In genomic region chr18:44700652-44701051, GRCh38 we compare ENCODE assay signal across 9 cellular contexts. TPM values are rescaled to one million over a fixed set of nuclear protein-coding genes. Genes with fewer than 3 reads are reported as not detected.
DNase-seq lines count a peak whose midpoint lies in the region; ATAC-seq and TF ChIP-seq lines count a peak whose summit lies in the region.
"Had no signal": no experiment of that assay in that cellular context is flagged by ENCODE, and none has a peak within 500 bp of the region (broad histone marks: within the 10 kb centered on the region; RNA-seq: fewer than 3 reads in every experiment).

No MANE protein-coding gene starts in this region.

- CTCF ChIA-PET in GM10248 (lab: Yijun Ruan, JAX), result interaction anchor here (1.1 to 2.7 kb wide), 3 partner anchors 9 to 173 kb away, joined by 3 to 8 read pairs (median 3); no protein-coding TSS in a partner anchor
- CTCF ChIA-PET in naive thymus-derived CD4-positive, alpha-beta T cell (lab: Charles Lee), result no interaction called here

- H3K9me3 Mint-ChIP-seq in effector memory CD8-positive, alpha-beta T cell, result no peaks in the 10 kb centered on the region
- H3K9me3 Mint-ChIP-seq in naive thymus-derived CD4-positive, alpha-beta T cell, result peaks cover 0 to 1% (median 0%) of the 10 kb centered on the region in 11 donors
- H3K9me3 Mint-ChIP-seq: dendritic cell treated with granulocyte-macrophage colony-stimulating factor and Interleukin-4, amounts not matched to agents 40 ng/mL and 50 ng/mL, for 4 days had no signal

- no peak overlapping the region for H3K27ac ChIP-seq in naive thymus-derived CD4-positive, alpha-beta T cell (ENCODE audit: low read depth, low read length)

- H3K4me1 Mint-ChIP-seq in effector memory CD8-positive, alpha-beta T cell (ENCODE audit: low read depth in 2 of 2), result peaks cover 3 to 35% of the 10 kb centered on the region in 2 donors
- H3K4me1 Mint-ChIP-seq in naive thymus-derived CD4-positive, alpha-beta T cell, result peaks cover 0 to 13% (median 4%) of the 10 kb centered on the region in 7 donors

- H3K36me3 Mint-ChIP-seq in effector memory CD8-positive, alpha-beta T cell (ENCODE audit: insufficient read depth), result no peaks in the 10 kb centered on the region
- peaks cover 0 to 6% (median 0%) of the 10 kb centered on the region in 5 donors for H3K36me3 Mint-ChIP-seq in naive thymus-derived CD4-positive, alpha-beta T cell

- peak overlapping the region in 1 of 2 donors; percentile 34 for H3K4me3 Mint-ChIP-seq in effector memory CD8-positive, alpha-beta T cell
- no peak overlapping the region for H3K4me3 Mint-ChIP-seq in naive thymus-derived CD4-positive, alpha-beta T cell
- H3K4me3 Mint-ChIP-seq: dendritic cell treated with granulocyte-macrophage colony-stimulating factor and Interleukin-4, amounts not matched to agents 40 ng/mL and 50 ng/mL, for 4 days had no signal

- no peaks in the 10 kb centered on the region for H3K36me3 ChIP-seq in naive thymus-derived CD4-positive, alpha-beta T cell (ENCODE audit: control insufficient read depth in 2 of 3, insufficient read depth in 3 of 3, low read length in 3 of 3)

- DNase-seq in GM10248 (ENCODE audit: extremely low spot score), result peak; percentile 38
- peak; percentile 28 to 55 (median 40) for DNase-seq in effector memory CD8-positive, alpha-beta T cell
- no peak for DNase-seq in naive thymus-derived CD4-positive, alpha-beta T cell
- no peak for DNase-seq in NCI-H774 (lab: John Stamatoyannopoulos, UW)
- no peak for DNase-seq in A172 (ENCODE audit: low spot score)
- DNase-seq in activated effector memory CD4-positive, alpha-beta T cell treated with anti-CD3 and anti-CD28 coated beads, Interleukin-2, amount 50 U/mL, for 16 hours, result no peak
- no peak for DNase-seq in DMS79 (lab: John Stamatoyannopoulos, UW)

- ATAC-seq in HG03159 (IDR thresholded peaks at IDR 0.05; ENCODE audit: unreplicated experiment), result peak; percentile 50
- peak; percentile 99 for ATAC-seq in effector memory CD8-positive, alpha-beta T cell (replicated peaks)
- peak; percentile 91 for ATAC-seq in naive thymus-derived CD4-positive, alpha-beta T cell

- H3K27ac Mint-ChIP-seq in effector memory CD8-positive, alpha-beta T cell, result peak overlapping the region; percentile 65 to 92
- no peak overlapping the region for H3K27ac Mint-ChIP-seq in naive thymus-derived CD4-positive, alpha-beta T cell
- H3K27ac Mint-ChIP-seq: dendritic cell treated with granulocyte-macrophage colony-stimulating factor and Interleukin-4, amounts not matched to agents 40 ng/mL and 50 ng/mL, for 4 days had no signal

- no peaks in the 10 kb centered on the region for H3K27me3 Mint-ChIP-seq in effector memory CD8-positive, alpha-beta T cell
- peaks cover 0 to 38% (median 0%) of the 10 kb centered on the region in 5 donors for H3K27me3 Mint-ChIP-seq in naive thymus-derived CD4-positive, alpha-beta T cell

- TF ChIP-seq CTCF in GM10248 (IDR thresholded peaks at IDR 0.05; ENCODE audit: control extremely low read depth, extremely low read depth, low read depth, missing control alignments), result no peak

- no peak overlapping the region for H3K4me3 ChIP-seq in naive thymus-derived CD4-positive, alpha-beta T cell (ENCODE audit: low read length)

- no peaks in the 10 kb centered on the region for H3K4me1 ChIP-seq in naive thymus-derived CD4-positive, alpha-beta T cell (ENCODE audit: control insufficient read depth in 2 of 2, insufficient read depth in 2 of 2, low read length in 2 of 2)

- intact Hi-C loops in naive thymus-derived CD4-positive, alpha-beta T cell (cut with micrococcal nuclease), result no loop called here

- H3K27me3 ChIP-seq in naive thymus-derived CD4-positive, alpha-beta T cell (ENCODE audit: control insufficient read depth in 2 of 2, insufficient read depth in 2 of 2, low read length in 2 of 2), result no peaks in the 10 kb centered on the region

- POLR2A ChIA-PET in GM10248 (lab: Yijun Ruan, JAX), result no interaction called here
- POLR2A ChIA-PET in naive thymus-derived CD4-positive, alpha-beta T cell (lab: Charles Lee), result no interaction called here

- H3K9me3 ChIP-seq in naive thymus-derived CD4-positive, alpha-beta T cell (ENCODE audit: control insufficient read depth in 2 of 3, low read length in 3 of 3), result no peaks in the 10 kb centered on the region

RNA-seq across cellular contexts. Expression of gene SETBP1, which starts 20.0 kb away (rescaled TPM):
- 10 to 100 TPM in 1 of 5 experiments, 1 to 10 TPM in 2, under 1 TPM in 2; 0.08 to 12.5 (median 2.5) TPM for total RNA-seq in naive thymus-derived CD4-positive, alpha-beta T cell
- not detected for polyA plus RNA-seq in naive thymus-derived CD4-positive, alpha-beta T cell
- total RNA-seq in A172 (2014; rRNA removed; shearing (Covaris generic)), result 0.10 and 0.14 TPM in 2 replicates

Comparison
In these comparisons a context has a peak if more than half of its experiments do, and no peak if none do; other contexts are left out.
1. DNase-seq: peak in GM10248 (single experiment) and effector memory CD8-positive, alpha-beta T cell (3 of 3); none in naive thymus-derived CD4-positive, alpha-beta T cell (0 of 9), NCI-H774 (single experiment), A172 (single experiment), activated effector memory CD4-positive, alpha-beta T cell treated with anti-CD3 and anti-CD28 coated beads, Interleukin-2, amount 50 U/mL, for 16 hours (single experiment) and DMS79 (single experiment).
2. H3K27ac Mint-ChIP-seq: peak in effector memory CD8-positive, alpha-beta T cell (2 of 2); none in naive thymus-derived CD4-positive, alpha-beta T cell (0 of 9).
3. Peak in every context shown above with its lines, with median percentiles within 50 percentile points of each other: ATAC-seq.